10 cellular contexts compared by ENCODE assay signal in the genomic region with DNA sequence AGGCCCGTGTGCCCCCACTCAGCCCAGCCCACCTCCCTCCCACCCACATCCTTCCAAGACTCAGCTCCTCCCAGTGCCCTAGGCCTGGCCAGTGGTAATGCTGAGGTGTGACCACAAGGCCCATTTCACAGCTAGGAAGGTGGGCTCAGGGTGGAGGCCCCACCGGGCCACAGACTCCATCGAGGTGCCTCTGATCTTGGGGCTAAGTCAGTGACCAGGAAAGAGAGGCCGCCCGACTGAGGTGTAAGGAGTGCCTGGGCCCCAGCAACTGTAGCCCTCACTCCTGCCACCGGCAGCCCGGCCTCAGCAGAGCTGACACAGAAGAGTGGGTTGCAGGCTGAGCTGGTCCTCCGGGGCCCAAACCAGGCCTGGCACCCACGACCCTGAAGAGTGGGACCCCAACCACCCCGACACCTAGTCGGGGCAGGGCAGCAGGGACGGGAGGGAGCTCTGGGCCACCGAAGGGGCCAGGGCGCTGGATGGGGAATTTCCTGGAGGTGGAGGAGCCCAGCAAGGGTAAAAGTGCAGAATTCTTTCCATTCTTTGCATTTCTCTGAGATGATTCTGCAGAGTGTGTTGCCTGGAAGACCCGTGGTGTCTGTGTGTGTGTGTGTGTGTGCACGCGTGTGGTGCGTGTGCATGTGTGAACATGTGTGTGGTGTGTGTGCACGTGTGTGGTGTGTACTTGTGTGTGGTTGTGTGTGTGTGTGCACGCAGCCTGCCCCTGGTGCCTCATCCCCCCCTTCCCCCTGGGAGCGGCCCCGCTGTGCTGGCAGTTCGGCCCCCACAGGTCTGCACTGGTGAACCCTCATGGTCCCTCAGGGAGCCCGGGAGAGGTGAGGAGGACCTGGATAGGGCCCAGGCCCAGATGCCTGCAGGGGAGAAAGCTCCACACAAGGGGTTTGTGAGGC. TPM values are rescaled to one million over a fixed set of nuclear protein-coding genes. Genes with fewer than 3 reads are reported as not detected.
DNase-seq lines count a peak whose midpoint lies in the region; ATAC-seq and TF ChIP-seq lines count a peak whose summit lies in the region.
"Had no signal": no experiment of that assay in that cellular context is flagged by ENCODE, and none has a peak within 500 bp of the region (broad histone marks: within the 10 kb centered on the region; RNA-seq: fewer than 3 reads in every experiment).

No MANE protein-coding gene starts in this region.

- no peak for TF ChIP-seq RAD21 in IMR-90 (IDR thresholded peaks at IDR 0.05; ENCODE audit: low read length)

- peak overlapping the region; percentile 16; the same call in 1 of the 2 replicates for H3K4me2 ChIP-seq in IMR-90 (ENCODE audit: low read depth, low read length)

- POLR2A ChIA-PET in AG04449 (lab: Yijun Ruan, JAX) (interaction anchor here (1.1 to 2.0 kb wide), 3 partner anchors 10 to 18 kb away, joined by 6 to 21 read pairs (median 7); a partner anchor contains a TSS), IMR-90 (lab: Charles Lee; ENCODE audit: unreplicated experiment) (interaction anchor here (0.5 to 0.8 kb wide), 6 partner anchors 9 to 162 kb away, joined by 3 to 6 read pairs (median 3); no protein-coding TSS in a partner anchor)

- H3K27me3 ChIP-seq in IMR-90 (ENCODE audit: control insufficient read depth, insufficient read depth, low read length): no peaks in the 10 kb centered on the region

- no peaks in the 10 kb centered on the region for H3K36me3 ChIP-seq in IMR-90 (ENCODE audit: control insufficient read depth, insufficient read depth, low read length)
- H3K36me3 ChIP-seq: WERI-Rb-1 had no signal

- H3K14ac ChIP-seq in IMR-90 (replicated peaks; ENCODE audit: low read depth, low read length): peak overlapping the region; percentile 90

- H3K4me1 ChIP-seq in IMR-90 (ENCODE audit: control insufficient read depth, insufficient read depth, low read length): peaks cover 40% of the 10 kb centered on the region

- H3K27ac ChIP-seq in IMR-90 (ENCODE audit: insufficient read depth, low read length): peak overlapping the region; percentile 89
- H3K27ac ChIP-seq: WERI-Rb-1 had no signal

- H4K91ac ChIP-seq in IMR-90 (ENCODE audit: insufficient read depth, low read depth, low read length): peak overlapping the region; percentile 100

- peak overlapping the region; percentile 99 for H2AK5ac ChIP-seq in IMR-90 (ENCODE audit: low read depth, low read length)

- H3K79me1 ChIP-seq in IMR-90 (ENCODE audit: low read depth in 1 of 2, low read length in 2 of 2): 0 out of 4 replicates have a peak, but pooled peaks cover 0 to 4% of the 10 kb centered on the region in 2 experiments

- H3K9me3 ChIP-seq in IMR-90 (ENCODE audit: control insufficient read depth, insufficient read depth, low read length): no peaks in the 10 kb centered on the region

- peak overlapping the region; percentile 91 for H2AFZ ChIP-seq in IMR-90 (replicated peaks; ENCODE audit: low read length, poor library complexity)

- H3K9me3 Mint-ChIP-seq in neural crest cell: no peaks in the 10 kb centered on the region

- peak overlapping the region; percentile 80; the same call in 2 of the 3 replicates for H2BK15ac ChIP-seq in IMR-90 (ENCODE audit: low read depth, low read length)

- in situ Hi-C loops in IMR-90 (cut with MboI; ENCODE audit: low sequenced_read_pairs): no loop called here

- peak overlapping the region; percentile 100 for H2BK120ac ChIP-seq in IMR-90 (ENCODE audit: low read depth, low read length)

- peak overlapping the region; percentile 60; the same call in 1 of the 2 replicates for H3K23ac ChIP-seq in IMR-90 (ENCODE audit: low read depth, low read length)

- no TSS peak for BruUV-seq in IMR-90 (replicated peaks; lab: Mats Ljungman, UMichigan)

- H3K4me1 Mint-ChIP-seq in neural crest cell: peaks cover 4% of the 10 kb centered on the region

- H3K9ac ChIP-seq in IMR-90 (ENCODE audit: low read depth, low read length): peak overlapping the region; percentile 53

- H3K4me3 ChIP-seq in AG04449 (ENCODE audit: low read depth, low read length): no peak overlapping the region; the same call in 1 of the 2 replicates
- H3K4me3 ChIP-seq in IMR-90 (ENCODE audit: insufficient read depth, low read depth, low read length): no peak overlapping the region

- H4K5ac ChIP-seq in IMR-90 (ENCODE audit: low read depth, low read length): peak overlapping the region; percentile 94

- H3K4me3 Mint-ChIP-seq in neural crest cell: no peak overlapping the region

- CTCF ChIA-PET in AG04449 (lab: Yijun Ruan, JAX): interaction anchor here (1.1 to 2.1 kb wide), 5 partner anchors 16 to 78 kb away, joined by 3 to 8 read pairs (median 4); no protein-coding TSS in a partner anchor
- CTCF ChIA-PET in IMR-90 (lab: Yijun Ruan, JAX): no interaction called here

- peak overlapping the region; percentile 95 for H2BK5ac ChIP-seq in IMR-90 (ENCODE audit: low read depth, low read length, poor library complexity, severe bottlenecking)

- H3K27ac Mint-ChIP-seq in neural crest cell (ENCODE audit: unreplicated experiment): peak overlapping the region; percentile 27

- intact Hi-C loops in IMR-90 (cut with micrococcal nuclease): no loop called here

- H4K20me1 ChIP-seq in IMR-90 (ENCODE audit: insufficient read depth, low read length): no peaks in the 10 kb centered on the region

- DNase-seq in AG04449 (ENCODE audit: low read depth, low spot score) (peak; percentile 54), IMR-90 (peak; percentile 81), epidermal melanocyte (ENCODE audit: insufficient read length, low spot score) (peak; percentile 69), neural crest cell (ENCODE audit: low read depth, low spot score) (no peak), NCI-H2029 treated with DMSO at 0.1 percent for 48 hours (lab: John Stamatoyannopoulos, UW) (no peak), NCI-H1092 (lab: John Stamatoyannopoulos, UW) (no peak)
- DNase-seq: NCI-H2227 treated with DMSO at 0.1 percent for 48 hours, WERI-Rb-1 had no signal

- peak overlapping the region; percentile 100 for H2AK9ac ChIP-seq in IMR-90 (replicated peaks; ENCODE audit: low read depth, low read length, poor library complexity)

- TF ChIP-seq POLR2A in IMR-90 (IDR thresholded peaks at IDR 0.05; ENCODE audit: low read depth, low read length): no peak

- 58% methylated on average over 2 of the region's 24 CpGs; no CpG with 5 or more reads in 1 of the 2 experiments for WGBS in IMR-90 (ENCODE audit: extremely low coverage in 2 of 2, insufficient read length in 1 of 2), 2 experiments

- TF ChIP-seq CTCF in AG04449 (IDR thresholded peaks at IDR 0.05; ENCODE audit: insufficient read depth, low read length, missing control alignments) (no peak), IMR-90 (conservative IDR thresholded peaks at IDR 0.05; ENCODE audit: low read depth, low read length) (no peak), neural crest cell (conservative IDR thresholded peaks at IDR 0.05) (no peak)

- H3K56ac ChIP-seq in IMR-90 (ENCODE audit: extremely low read depth, insufficient read depth, low read length): peak overlapping the region; percentile 79

- peaks cover 23% of the 10 kb centered on the region for H3K9me1 ChIP-seq in IMR-90 (ENCODE audit: insufficient read depth, low read length)

- dilution Hi-C loops in IMR-90 (cut with HindIII; ENCODE audit: low sequenced_read_pairs, unreplicated experiment): no loop called here

- peak overlapping the region; percentile 99 for H2BK20ac ChIP-seq in IMR-90 (ENCODE audit: low read depth, low read length)

- H3K27me3 Mint-ChIP-seq in neural crest cell (ENCODE audit: low read depth): no peaks in the 10 kb centered on the region

- no peaks in the 10 kb centered on the region for H3K36me3 Mint-ChIP-seq in neural crest cell (ENCODE audit: low read depth)

- H3K18ac ChIP-seq in IMR-90 (ENCODE audit: low read depth, low read length): peak overlapping the region; percentile 92

- H4K8ac ChIP-seq in IMR-90 (ENCODE audit: low read depth in 2 of 2, low read length in 2 of 2): peak overlapping the region; percentile 85 to 95

- peak overlapping the region; percentile 100 for H3K4ac ChIP-seq in IMR-90 (ENCODE audit: low read depth, low read length)

- ATAC-seq in IMR-90 (ENCODE audit: low read depth) (peak; percentile 83), HG03469 (IDR thresholded peaks at IDR 0.05; ENCODE audit: unreplicated experiment) (no peak), HG03460 (IDR thresholded peaks at IDR 0.05; ENCODE audit: unreplicated experiment) (no peak)

TF ChIP-seq in IMR-90, 13 proteins besides CTCF, POLR2A, EP300 and RAD21 (continues in another document):
- TF ChIP-seq BHLHE40 (IDR thresholded peaks at IDR 0.05; ENCODE audit: low read depth, low read length) (peak; percentile 81; the same call in 1 of the 2 replicates), CHD1 (IDR thresholded peaks at IDR 0.05; ENCODE audit: low read depth, low read length) (no peak), SMC3 (IDR thresholded peaks at IDR 0.05; ENCODE audit: low read depth, low read length) (no peak), NFE2L2 (IDR thresholded peaks at IDR 0.05; ENCODE audit: low read depth, low read length) (no peak), MAFK (IDR thresholded peaks at IDR 0.05; ENCODE audit: low read depth, low read length) (no peak), FOS (IDR thresholded peaks at IDR 0.05; ENCODE audit: low read depth, low read length) (peak; percentile 48; the same call in 1 of the 2 replicates), RFX5 (IDR thresholded peaks at IDR 0.05; ENCODE audit: low read depth, low read length) (no peak)
- TF ChIP-seq, protein P1, sequence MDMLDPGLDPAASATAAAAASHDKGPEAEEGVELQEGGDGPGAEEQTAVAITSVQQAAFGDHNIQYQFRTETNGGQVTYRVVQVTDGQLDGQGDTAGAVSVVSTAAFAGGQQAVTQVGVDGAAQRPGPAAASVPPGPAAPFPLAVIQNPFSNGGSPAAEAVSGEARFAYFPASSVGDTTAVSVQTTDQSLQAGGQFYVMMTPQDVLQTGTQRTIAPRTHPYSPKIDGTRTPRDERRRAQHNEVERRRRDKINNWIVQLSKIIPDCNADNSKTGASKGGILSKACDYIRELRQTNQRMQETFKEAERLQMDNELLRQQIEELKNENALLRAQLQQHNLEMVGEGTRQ (IDR thresholded peaks at IDR 0.05; ENCODE audit: low read depth, low read length): no peak

RNA-seq across cellular contexts. Expression of a gene that starts 8.3 kb away (rescaled TPM):
- total RNA-seq in IMR-90 (2012; rRNA removed): 8.6 and 10.3 TPM in 2 replicates
- polyA plus RNA-seq in IMR-90 (2012; rRNA removed): 24.7 and 28.6 TPM in 2 replicates
- polyA plus RNA-seq in IMR-90 (2012; cell fraction: cytosol; rRNA removed): 31.4 and 45.1 TPM in 2 replicates
- 37.2 and 85.2 TPM in 2 replicates for polyA plus RNA-seq in IMR-90 (2012; cell fraction: nucleus; rRNA removed; ENCODE audit: low replicate concordance)
- total RNA-seq in neural crest cell: 29.9 and 31.0 TPM in 2 replicates

RNA-seq across cellular contexts. Expression of a gene that starts 33.8 kb away (rescaled TPM):
- total RNA-seq in IMR-90 (2012; rRNA removed) (36.1 and 36.2 TPM in 2 replicates), neural crest cell (39.6 and 43.8 TPM in 2 replicates)
- 70.7 and 82.0 TPM in 2 replicates for polyA plus RNA-seq in IMR-90 (2012; rRNA removed)
- polyA plus RNA-seq in IMR-90 (2012; cell fraction: cytosol; rRNA removed): 110 and 153 TPM in 2 replicates
- polyA plus RNA-seq in IMR-90 (2012; cell fraction: nucleus; rRNA removed; ENCODE audit: low replicate concordance): 79.2 and 119 TPM in 2 replicates

RNA-seq across cellular contexts. Expression of a gene that starts 34.0 kb away (rescaled TPM):
- total RNA-seq in IMR-90 (2012; rRNA removed) (5.6 and 7.2 TPM in 2 replicates), neural crest cell (21.2 and 24.7 TPM in 2 replicates)
- polyA plus RNA-seq in IMR-90 (2012; rRNA removed): 10.9 and 11.2 TPM in 2 replicates
- 18.8 and 22.7 TPM in 2 replicates for polyA plus RNA-seq in IMR-90 (2012; cell fraction: cytosol; rRNA removed)
- polyA plus RNA-seq in IMR-90 (2012; cell fraction: nucleus; rRNA removed; ENCODE audit: low replicate concordance): 13.5 and 24.8 TPM in 2 replicates

Comparison
In these comparisons a context has a peak if more than half of its experiments do, and no peak if none do; other contexts are left out.
1. DNase-seq: peak in AG04449 (single experiment), IMR-90 (single experiment) and epidermal melanocyte (single experiment); none in neural crest cell (single experiment), NCI-H2029 treated with DMSO at 0.1 percent for 48 hours (single experiment) and NCI-H1092 (single experiment).